Comparison of ENCODE assay signal across 19 cellular contexts in genomic region chr20:59805266-59805665, GRCh38.
A peak's percentile ranks its signal among the peaks of the same experiment; 100 is the strongest.
DNase-seq lines count a peak whose midpoint lies in the region; ATAC-seq and TF ChIP-seq lines count a peak whose summit lies in the region.
"Had no signal": no experiment of that assay in that cellular context is flagged by ENCODE, and none has a peak within 500 bp of the region (broad histone marks: within the 10 kb centered on the region; RNA-seq: fewer than 3 reads in every experiment).

No MANE protein-coding gene starts in this region.

- no peaks in the 10 kb centered on the region for H3K36me3 Mint-ChIP-seq in activated T-helper 1 cell treated with anti-CD3 and anti-CD28 coated beads, Interleukin-12 subunit alpha, Interleukin-12 subunit beta, Interleukin-2, Interleukin-4 antibody, amounts not matched to agents 30 ng/mL and 10 ng/mL and 1 ng/mL, durations not matched to agents 14 hours and 24 hours and 36 hours (ENCODE audit: low read depth)

- intact Hi-C loops in cardiac septum (cut with DNase I) (no loop called here), right cardiac atrium (cut with DNase I) (no loop called here), colonic mucosa (cut with DNase I) (no loop called here)
- intact Hi-C loops in activated T-helper 1 cell treated with anti-CD3 and anti-CD28 coated beads, Interleukin-12 subunit alpha, Interleukin-12 subunit beta, Interleukin-2, Interleukin-4 antibody, amounts not matched to agents 30 ng/mL and 10 ng/mL and 1 ng/mL, durations not matched to agents 14 hours and 24 hours and 36 hours (cut with micrococcal nuclease), result no loop called here

- H4K20me1 ChIP-seq in Karpas-422 (ENCODE audit: insufficient read depth, low read depth, low read length), result no peaks in the 10 kb centered on the region

- no peak overlapping the region for H2BK120ac ChIP-seq in mesendoderm (ENCODE audit: low read depth, low read length)

- no peaks in the 10 kb centered on the region for H3K4me1 Mint-ChIP-seq in activated T-helper 1 cell treated with anti-CD3 and anti-CD28 coated beads, Interleukin-12 subunit alpha, Interleukin-12 subunit beta, Interleukin-2, Interleukin-4 antibody, amounts not matched to agents 30 ng/mL and 10 ng/mL and 1 ng/mL, durations not matched to agents 14 hours and 24 hours and 36 hours (ENCODE audit: low read depth)

- H3K27ac Mint-ChIP-seq in activated T-helper 1 cell treated with anti-CD3 and anti-CD28 coated beads, Interleukin-12 subunit alpha, Interleukin-12 subunit beta, Interleukin-2, Interleukin-4 antibody, amounts not matched to agents 30 ng/mL and 10 ng/mL and 1 ng/mL, durations not matched to agents 14 hours and 24 hours and 36 hours, result no peak overlapping the region
- H3K27ac Mint-ChIP-seq: GM23338 had no signal

- H3K9ac ChIP-seq in colonic mucosa (ENCODE audit: low read depth in 2 of 2, low read length in 2 of 2), result no peak overlapping the region
- no peak overlapping the region for H3K9ac ChIP-seq in mesendoderm (ENCODE audit: low read length)
- H3K9ac ChIP-seq in Karpas-422 (ENCODE audit: low read length), result no peak overlapping the region

- H3K36me3 ChIP-seq in colonic mucosa (no peaks in the 10 kb centered on the region), mesendoderm (ENCODE audit: control insufficient read depth, insufficient read depth, low read length) (no peaks in the 10 kb centered on the region), Karpas-422 (ENCODE audit: insufficient read depth, low read length) (no peaks in the 10 kb centered on the region)

- H4K5ac ChIP-seq in mesendoderm (ENCODE audit: low read length), result no peak overlapping the region

- no peak overlapping the region for H4K8ac ChIP-seq in mesendoderm (ENCODE audit: low read depth, low read length)

- H3K9me2 ChIP-seq in Karpas-422 (replicated peaks; ENCODE audit: insufficient read depth, low read length), result no peaks in the 10 kb centered on the region

- H3K27me3 ChIP-seq in right cardiac atrium (ENCODE audit: control insufficient read depth, insufficient read depth) (no peaks in the 10 kb centered on the region), colonic mucosa (no peaks in the 10 kb centered on the region), mesendoderm (ENCODE audit: insufficient read depth, low read length, poor library complexity) (no peaks in the 10 kb centered on the region), Karpas-422 (ENCODE audit: low read length) (no peaks in the 10 kb centered on the region)

- ATAC-seq in right cardiac atrium, result no peak
- ATAC-seq in HG02852 (IDR thresholded peaks at IDR 0.05; ENCODE audit: unreplicated experiment), result no peak
- ATAC-seq: GM12878, GM23338 had no signal

- no peak overlapping the region for H3K18ac ChIP-seq in mesendoderm (ENCODE audit: low read length)

- no peak overlapping the region for H2BK5ac ChIP-seq in mesendoderm (ENCODE audit: low read length)

- H3K4me3 ChIP-seq in right cardiac atrium (ENCODE audit: low read length), result no peak overlapping the region
- H3K4me3 ChIP-seq in colonic mucosa, result no peak overlapping the region
- no peak overlapping the region for H3K4me3 ChIP-seq in mesendoderm (ENCODE audit: low read length)
- H3K4me3 ChIP-seq in Karpas-422 (ENCODE audit: low read length), result no peak overlapping the region
- H3K4me3 ChIP-seq: GM12878, GM23338 had no signal

- peaks cover 4% of the 10 kb centered on the region for H3K9me3 Mint-ChIP-seq in activated T-helper 1 cell treated with anti-CD3 and anti-CD28 coated beads, Interleukin-12 subunit alpha, Interleukin-12 subunit beta, Interleukin-2, Interleukin-4 antibody, amounts not matched to agents 30 ng/mL and 10 ng/mL and 1 ng/mL, durations not matched to agents 14 hours and 24 hours and 36 hours

- H3K4ac ChIP-seq in mesendoderm (ENCODE audit: low read depth, low read length), result no peak overlapping the region

- H3K27ac ChIP-seq in right cardiac atrium (ENCODE audit: low read length), result no peak overlapping the region
- H3K27ac ChIP-seq in colonic mucosa, result no peak overlapping the region
- no peak overlapping the region for H3K27ac ChIP-seq in mesendoderm (ENCODE audit: low read depth, low read length)
- no peak overlapping the region for H3K27ac ChIP-seq in Karpas-422 (ENCODE audit: low read length)
- H3K27ac ChIP-seq: C4-2B, RWPE1 had no signal

- H2AFZ ChIP-seq in Karpas-422 (ENCODE audit: low read length), result no peak overlapping the region
- H2AFZ ChIP-seq: GM23338 had no signal

- DNase-seq in cardiac septum (ENCODE audit: low spot score), result peak; percentile 22
- DNase-seq in right cardiac atrium, result no peak
- DNase-seq in colonic mucosa, result peak; percentile 6
- DNase-seq in mesendoderm, result peak; percentile 26
- DNase-seq in activated T-helper 1 cell treated with anti-CD3 and anti-CD28 coated beads, Interleukin-12 subunit alpha, Interleukin-12 subunit beta, Interleukin-2, Interleukin-4 antibody, amounts not matched to agents 30 ng/mL and 10 ng/mL and 1 ng/mL, durations not matched to agents 14 hours and 24 hours and 36 hours (ENCODE audit: low spot score), result no peak
- no peak for DNase-seq in Karpas-422
- DNase-seq: DMS 273 treated with DMSO at 0.1 percent for 48 hours, GDM1, KG1, NCI-H1436, NCI-H2029, NCI-H2171, NCI-H774, PC-3 had no signal

- H3K4me1 ChIP-seq in right cardiac atrium (ENCODE audit: control insufficient read depth, insufficient read depth, low read length), result no peaks in the 10 kb centered on the region
- no peaks in the 10 kb centered on the region for H3K4me1 ChIP-seq in colonic mucosa
- H3K4me1 ChIP-seq in mesendoderm (ENCODE audit: control insufficient read depth, low read depth, low read length), result no peaks in the 10 kb centered on the region
- H3K4me1 ChIP-seq in Karpas-422 (ENCODE audit: low read length), result no peaks in the 10 kb centered on the region

- no peak overlapping the region for H3K23ac ChIP-seq in mesendoderm (ENCODE audit: low read length)

- H3K79me2 ChIP-seq in mesendoderm (ENCODE audit: control insufficient read depth, insufficient read depth, low read length) (no peaks in the 10 kb centered on the region), Karpas-422 (ENCODE audit: low read length) (no peaks in the 10 kb centered on the region)

- H3K9me3 ChIP-seq in right cardiac atrium (ENCODE audit: control insufficient read depth, low read length) (no peaks in the 10 kb centered on the region), colonic mucosa (no peaks in the 10 kb centered on the region), Karpas-422 (ENCODE audit: low read length) (no peaks in the 10 kb centered on the region)

- TF ChIP-seq CTCF in colonic mucosa (IDR thresholded peaks at IDR 0.05), result no peak

- WGBS in right cardiac atrium, result 67% methylated on average over 5 of the region's 5 CpGs
- no CpG with 5 or more reads among the region's 5 CpGs for WGBS in mesendoderm (ENCODE audit: extremely low coverage, insufficient coverage, low lambda C conversion rate)

- H3K79me1 ChIP-seq in mesendoderm (ENCODE audit: low read length), result no peaks in the 10 kb centered on the region

- H2AK5ac ChIP-seq in mesendoderm (ENCODE audit: low read length), result no peak overlapping the region

- H3K4me3 Mint-ChIP-seq in activated T-helper 1 cell treated with anti-CD3 and anti-CD28 coated beads, Interleukin-12 subunit alpha, Interleukin-12 subunit beta, Interleukin-2, Interleukin-4 antibody, amounts not matched to agents 30 ng/mL and 10 ng/mL and 1 ng/mL, durations not matched to agents 14 hours and 24 hours and 36 hours, result no peak overlapping the region
- H3K4me3 Mint-ChIP-seq: GM23338 had no signal

- H3K27me3 Mint-ChIP-seq in activated T-helper 1 cell treated with anti-CD3 and anti-CD28 coated beads, Interleukin-12 subunit alpha, Interleukin-12 subunit beta, Interleukin-2, Interleukin-4 antibody, amounts not matched to agents 30 ng/mL and 10 ng/mL and 1 ng/mL, durations not matched to agents 14 hours and 24 hours and 36 hours (ENCODE audit: insufficient read depth), result no peaks in the 10 kb centered on the region

- H3K56ac ChIP-seq in mesendoderm (ENCODE audit: low read length), result no peak overlapping the region

- H3K4me2 ChIP-seq in mesendoderm (ENCODE audit: low read length), result no peak overlapping the region
- no peak overlapping the region for H3K4me2 ChIP-seq in Karpas-422 (ENCODE audit: low read depth, low read length, poor library complexity, severe bottlenecking)
- H3K4me2 ChIP-seq: GM23338 had no signal

- H2BK15ac ChIP-seq in mesendoderm (replicated peaks; ENCODE audit: low read depth), result no peak overlapping the region

Comparison
In these comparisons a context has a peak if more than half of its experiments do, and no peak if none do; other contexts are left out.
1. DNase-seq: peak in cardiac septum (single experiment), colonic mucosa (single experiment) and mesendoderm (single experiment); none in right cardiac atrium (0 of 3), activated T-helper 1 cell treated with anti-CD3 and anti-CD28 coated beads, Interleukin-12 subunit alpha, Interleukin-12 subunit beta, Interleukin-2, Interleukin-4 antibody, amounts not matched to agents 30 ng/mL and 10 ng/mL and 1 ng/mL, durations not matched to agents 14 hours and 24 hours and 36 hours (single experiment) and Karpas-422 (single experiment).